Comparison of ENCODE assay signal across 2 cellular contexts in the genomic region with DNA sequence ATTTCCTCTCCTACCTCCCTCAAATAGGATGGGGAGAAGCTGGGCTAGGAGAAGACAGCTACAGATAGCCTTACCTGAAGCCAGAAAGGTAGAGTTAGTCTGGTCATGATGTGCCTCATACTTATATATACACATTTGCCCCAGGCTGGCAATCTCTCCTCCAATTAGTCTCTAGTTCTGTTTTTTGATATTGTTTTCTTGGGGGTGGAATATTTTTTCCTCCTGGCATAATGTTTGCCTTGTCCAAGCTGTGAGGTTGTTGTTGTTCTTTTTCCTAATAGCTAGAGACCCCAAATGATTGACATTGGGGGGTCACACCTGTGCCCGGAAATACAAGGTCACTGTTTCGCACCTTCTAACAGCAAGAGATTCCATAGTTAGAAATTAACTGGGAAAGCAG.
TF ChIP-seq lines count a peak whose summit lies in the region.

Gene UMOD (minus strand): TSS at position 101 of the 400 bp plus-strand sequence. CDS start 1,978 bp downstream, outside the sequence.

TF ChIP-seq in GM23338, 12 proteins besides CTCF, POLR2A, EP300 and RAD21 (continues in another document):
- TF ChIP-seq, protein P1, sequence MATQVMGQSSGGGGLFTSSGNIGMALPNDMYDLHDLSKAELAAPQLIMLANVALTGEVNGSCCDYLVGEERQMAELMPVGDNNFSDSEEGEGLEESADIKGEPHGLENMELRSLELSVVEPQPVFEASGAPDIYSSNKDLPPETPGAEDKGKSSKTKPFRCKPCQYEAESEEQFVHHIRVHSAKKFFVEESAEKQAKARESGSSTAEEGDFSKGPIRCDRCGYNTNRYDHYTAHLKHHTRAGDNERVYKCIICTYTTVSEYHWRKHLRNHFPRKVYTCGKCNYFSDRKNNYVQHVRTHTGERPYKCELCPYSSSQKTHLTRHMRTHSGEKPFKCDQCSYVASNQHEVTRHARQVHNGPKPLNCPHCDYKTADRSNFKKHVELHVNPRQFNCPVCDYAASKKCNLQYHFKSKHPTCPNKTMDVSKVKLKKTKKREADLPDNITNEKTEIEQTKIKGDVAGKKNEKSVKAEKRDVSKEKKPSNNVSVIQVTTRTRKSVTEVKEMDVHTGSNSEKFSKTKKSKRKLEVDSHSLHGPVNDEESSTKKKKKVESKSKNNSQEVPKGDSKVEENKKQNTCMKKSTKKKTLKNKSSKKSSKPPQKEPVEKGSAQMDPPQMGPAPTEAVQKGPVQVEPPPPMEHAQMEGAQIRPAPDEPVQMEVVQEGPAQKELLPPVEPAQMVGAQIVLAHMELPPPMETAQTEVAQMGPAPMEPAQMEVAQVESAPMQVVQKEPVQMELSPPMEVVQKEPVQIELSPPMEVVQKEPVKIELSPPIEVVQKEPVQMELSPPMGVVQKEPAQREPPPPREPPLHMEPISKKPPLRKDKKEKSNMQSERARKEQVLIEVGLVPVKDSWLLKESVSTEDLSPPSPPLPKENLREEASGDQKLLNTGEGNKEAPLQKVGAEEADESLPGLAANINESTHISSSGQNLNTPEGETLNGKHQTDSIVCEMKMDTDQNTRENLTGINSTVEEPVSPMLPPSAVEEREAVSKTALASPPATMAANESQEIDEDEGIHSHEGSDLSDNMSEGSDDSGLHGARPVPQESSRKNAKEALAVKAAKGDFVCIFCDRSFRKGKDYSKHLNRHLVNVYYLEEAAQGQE (IDR thresholded peaks at IDR 0.05; ENCODE audit: unreplicated experiment), result no peak
- no peak for TF ChIP-seq EZH2phosphoT487 (IDR thresholded peaks at IDR 0.05; ENCODE audit: unreplicated experiment)
- TF ChIP-seq POLR2AphosphoS5 (IDR thresholded peaks at IDR 0.05; ENCODE audit: low read depth), result no peak
- TF ChIP-seq, protein P2, sequence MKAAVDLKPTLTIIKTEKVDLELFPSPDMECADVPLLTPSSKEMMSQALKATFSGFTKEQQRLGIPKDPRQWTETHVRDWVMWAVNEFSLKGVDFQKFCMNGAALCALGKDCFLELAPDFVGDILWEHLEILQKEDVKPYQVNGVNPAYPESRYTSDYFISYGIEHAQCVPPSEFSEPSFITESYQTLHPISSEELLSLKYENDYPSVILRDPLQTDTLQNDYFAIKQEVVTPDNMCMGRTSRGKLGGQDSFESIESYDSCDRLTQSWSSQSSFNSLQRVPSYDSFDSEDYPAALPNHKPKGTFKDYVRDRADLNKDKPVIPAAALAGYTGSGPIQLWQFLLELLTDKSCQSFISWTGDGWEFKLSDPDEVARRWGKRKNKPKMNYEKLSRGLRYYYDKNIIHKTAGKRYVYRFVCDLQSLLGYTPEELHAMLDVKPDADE (IDR thresholded peaks at IDR 0.05), result no peak
- TF ChIP-seq NANOG (IDR thresholded peaks at IDR 0.05; ENCODE audit: borderline replicate concordance), result no peak
- no peak for TF ChIP-seq ZNF462 (CRISPR knock-in tag; IDR thresholded peaks at IDR 0.05)
- no peak for TF ChIP-seq STAT1 (IDR thresholded peaks at IDR 0.05; ENCODE audit: unreplicated experiment)
- no peak for TF ChIP-seq ZNF331 (CRISPR knock-in tag; IDR thresholded peaks at IDR 0.05; ENCODE audit: low read depth)
- TF ChIP-seq JUNB (IDR thresholded peaks at IDR 0.05; ENCODE audit: unreplicated experiment), result no peak
- TF ChIP-seq EZH2 (IDR thresholded peaks at IDR 0.05; ENCODE audit: low read depth, unreplicated experiment), result no peak

TF ChIP-seq in WTC11, 78 proteins besides CTCF, POLR2A, EP300 and RAD21 (continued from another document):
- TF ChIP-seq E2F1 (CRISPR knock-in tag; IDR thresholded peaks at IDR 0.05), result no peak
- TF ChIP-seq CREB1 (CRISPR knock-in tag; IDR thresholded peaks at IDR 0.05), result no peak
- TF ChIP-seq, protein P3, sequence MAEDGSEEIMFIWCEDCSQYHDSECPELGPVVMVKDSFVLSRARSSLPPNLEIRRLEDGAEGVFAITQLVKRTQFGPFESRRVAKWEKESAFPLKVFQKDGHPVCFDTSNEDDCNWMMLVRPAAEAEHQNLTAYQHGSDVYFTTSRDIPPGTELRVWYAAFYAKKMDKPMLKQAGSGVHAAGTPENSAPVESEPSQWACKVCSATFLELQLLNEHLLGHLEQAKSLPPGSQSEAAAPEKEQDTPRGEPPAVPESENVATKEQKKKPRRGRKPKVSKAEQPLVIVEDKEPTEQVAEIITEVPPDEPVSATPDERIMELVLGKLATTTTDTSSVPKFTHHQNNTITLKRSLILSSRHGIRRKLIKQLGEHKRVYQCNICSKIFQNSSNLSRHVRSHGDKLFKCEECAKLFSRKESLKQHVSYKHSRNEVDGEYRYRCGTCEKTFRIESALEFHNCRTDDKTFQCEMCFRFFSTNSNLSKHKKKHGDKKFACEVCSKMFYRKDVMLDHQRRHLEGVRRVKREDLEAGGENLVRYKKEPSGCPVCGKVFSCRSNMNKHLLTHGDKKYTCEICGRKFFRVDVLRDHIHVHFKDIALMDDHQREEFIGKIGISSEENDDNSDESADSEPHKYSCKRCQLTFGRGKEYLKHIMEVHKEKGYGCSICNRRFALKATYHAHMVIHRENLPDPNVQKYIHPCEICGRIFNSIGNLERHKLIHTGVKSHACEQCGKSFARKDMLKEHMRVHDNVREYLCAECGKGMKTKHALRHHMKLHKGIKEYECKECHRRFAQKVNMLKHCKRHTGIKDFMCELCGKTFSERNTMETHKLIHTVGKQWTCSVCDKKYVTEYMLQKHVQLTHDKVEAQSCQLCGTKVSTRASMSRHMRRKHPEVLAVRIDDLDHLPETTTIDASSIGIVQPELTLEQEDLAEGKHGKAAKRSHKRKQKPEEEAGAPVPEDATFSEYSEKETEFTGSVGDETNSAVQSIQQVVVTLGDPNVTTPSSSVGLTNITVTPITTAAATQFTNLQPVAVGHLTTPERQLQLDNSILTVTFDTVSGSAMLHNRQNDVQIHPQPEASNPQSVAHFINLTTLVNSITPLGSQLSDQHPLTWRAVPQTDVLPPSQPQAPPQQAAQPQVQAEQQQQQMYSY (CRISPR knock-in tag; IDR thresholded peaks at IDR 0.05), result no peak
- no peak for TF ChIP-seq E2F4 (CRISPR knock-in tag; IDR thresholded peaks at IDR 0.05; ENCODE audit: borderline replicate concordance, low read depth)
